Comparison of ENCODE assay signal across 10 cellular contexts in the genomic region with DNA sequence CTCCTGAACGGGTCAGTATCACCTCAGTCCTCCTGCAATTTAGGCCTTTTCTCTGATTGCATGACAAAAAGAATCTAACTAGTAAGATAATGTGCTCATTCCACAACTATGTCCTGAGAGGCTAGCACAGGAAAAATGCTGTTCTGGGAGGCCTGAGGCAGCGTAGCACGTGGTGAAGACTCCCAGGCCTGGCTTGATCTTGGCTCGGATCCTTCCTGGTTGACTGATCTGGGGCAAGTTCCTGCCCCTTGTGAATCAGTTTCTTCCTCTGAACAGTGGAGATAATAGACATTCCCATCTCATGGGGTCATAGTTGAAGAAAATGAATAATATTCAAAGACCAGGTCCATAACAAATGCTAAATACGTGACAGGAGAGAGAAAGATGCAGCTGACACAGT. TPM values are rescaled to one million over a fixed set of nuclear protein-coding genes. Genes with fewer than 3 reads are reported as not detected.
A peak's percentile ranks its signal among the peaks of the same experiment; 100 is the strongest.
DNase-seq lines count a peak whose midpoint lies in the region; TF ChIP-seq lines count a peak whose summit lies in the region.
"Had no signal": no experiment of that assay in that cellular context is flagged by ENCODE, and none has a peak within 500 bp of the region (broad histone marks: within the 10 kb centered on the region; RNA-seq: fewer than 3 reads in every experiment).

No MANE protein-coding gene starts in this region.

- H2BK120ac ChIP-seq in mesenchymal stem cell (ENCODE audit: low read depth, low read length), result no peak overlapping the region

- no peak overlapping the region for H3K23ac ChIP-seq in mesenchymal stem cell (ENCODE audit: low read length in 2 of 2)

- H3K27ac ChIP-seq in mesenchymal stem cell (ENCODE audit: low read length, poor library complexity, severe bottlenecking) (peak overlapping the region; percentile 87), vagina (peak overlapping the region; percentile 72)

- H3K36me3 Mint-ChIP-seq in activated T-cell treated with anti-CD3 and anti-CD28 coated beads, Interleukin-2, amount 50 U/mL, for 24 hours (ENCODE audit: low read depth), result no peaks in the 10 kb centered on the region
- no peaks in the 10 kb centered on the region for H3K36me3 Mint-ChIP-seq in CD14-positive monocyte
- H3K36me3 Mint-ChIP-seq: IgD-negative memory B cell had no signal

- H3K4ac ChIP-seq in mesenchymal stem cell (ENCODE audit: low read depth in 1 of 2, low read length in 2 of 2), result no peak overlapping the region

- peak overlapping the region in 1 of 2 experiments; percentile 16 for H3K18ac ChIP-seq in mesenchymal stem cell (ENCODE audit: low read depth in 1 of 2, low read length in 2 of 2)

- TF ChIP-seq CTCF in choroid plexus epithelial cell (conservative IDR thresholded peaks at IDR 0.05; ENCODE audit: low read depth, low read length), result no peak
- no peak for TF ChIP-seq CTCF in vagina (IDR thresholded peaks at IDR 0.05)
- TF ChIP-seq CTCF in CD14-positive monocyte (IDR thresholded peaks at IDR 0.05), result no peak

- H3K36me3 ChIP-seq in mesenchymal stem cell (ENCODE audit: control insufficient read depth in 1 of 2, insufficient read depth in 2 of 2, low read depth in 1 of 2, low read length in 2 of 2), result no peaks in the 10 kb centered on the region
- H3K36me3 ChIP-seq in vagina, result no peaks in the 10 kb centered on the region

- no peak overlapping the region for H4K91ac ChIP-seq in mesenchymal stem cell (ENCODE audit: low read length)

- no peak overlapping the region for H2AFZ ChIP-seq in mesenchymal stem cell (ENCODE audit: low read depth, low read length)

- H3K14ac ChIP-seq in mesenchymal stem cell (ENCODE audit: low read length in 2 of 2), result no peak overlapping the region

- H2BK15ac ChIP-seq in mesenchymal stem cell (ENCODE audit: low read depth, poor library complexity, severe bottlenecking), result no peak overlapping the region

- no peaks in the 10 kb centered on the region for H3K27me3 Mint-ChIP-seq in activated T-cell treated with anti-CD3 and anti-CD28 coated beads, Interleukin-2, amount 50 U/mL, for 24 hours
- H3K27me3 Mint-ChIP-seq in CD14-positive monocyte (ENCODE audit: low read depth in 3 of 3), result peaks cover 7 to 9% (median 8%) of the 10 kb centered on the region in 3 donors

- intact Hi-C loops in vagina (cut with DNase I), result no loop called here
- intact Hi-C loops in CD14-positive monocyte (cut with micrococcal nuclease), result no loop called here

- TF ChIP-seq POLR2A in vagina (IDR thresholded peaks at IDR 0.05), result no peak

- WGBS in mesenchymal stem cell, result 18% methylated on average over 4 of the region's 5 CpGs

- H3K27me3 ChIP-seq in mesenchymal stem cell (ENCODE audit: control insufficient read depth in 1 of 2, insufficient read depth in 1 of 2, low read length in 2 of 2), result no peaks in the 10 kb centered on the region
- H3K27me3 ChIP-seq in vagina, result no peaks in the 10 kb centered on the region

- peak overlapping the region; percentile 58 for H4K8ac ChIP-seq in mesenchymal stem cell (ENCODE audit: low read length)

- H3K4me2 ChIP-seq in mesenchymal stem cell (ENCODE audit: low read length, poor library complexity, severe bottlenecking), result no peak overlapping the region

- no peak for DNase-seq in activated T-cell treated with anti-CD3 and anti-CD28 coated beads, Interleukin-2, amount 50 U/mL, for 24 hours
- no peak for DNase-seq in activated T-cell treated with anti-CD3 and anti-CD28 coated beads, Interleukin-2, amount 50 U/mL, for 48 hours
- DNase-seq in choroid plexus epithelial cell (ENCODE audit: low read depth), result peak; percentile 92
- DNase-seq in mesenchymal stem cell, result peak; percentile 73
- no peak for DNase-seq in vagina (ENCODE audit: extremely low spot score in 2 of 2)
- DNase-seq in NCI-H524 (lab: John Stamatoyannopoulos, UW), result no peak
- DNase-seq in CD14-positive monocyte (ENCODE audit: low spot score), result no peak
- DNase-seq in globus pallidus (ENCODE audit: low spot score), result no peak

- peak overlapping the region; percentile 0 for H3K27ac Mint-ChIP-seq in activated T-cell treated with anti-CD3 and anti-CD28 coated beads, Interleukin-2, amount 50 U/mL, for 24 hours
- H3K27ac Mint-ChIP-seq in CD14-positive monocyte, result no peak overlapping the region
- H3K27ac Mint-ChIP-seq: IgD-negative memory B cell had no signal

- H3K79me1 ChIP-seq in mesenchymal stem cell (replicated peaks; ENCODE audit: low read length, poor library complexity, severe bottlenecking), result no peaks in the 10 kb centered on the region

- H3K9ac ChIP-seq in mesenchymal stem cell (ENCODE audit: low read length), result peak overlapping the region; percentile 75

- H2AK5ac ChIP-seq in mesenchymal stem cell (ENCODE audit: low read length, severe bottlenecking), result no peak overlapping the region

- no peak overlapping the region for H3K4me3 Mint-ChIP-seq in activated T-cell treated with anti-CD3 and anti-CD28 coated beads, Interleukin-2, amount 50 U/mL, for 24 hours
- H3K4me3 Mint-ChIP-seq in CD14-positive monocyte, result no peak overlapping the region

- H3K9me3 ChIP-seq in mesenchymal stem cell (ENCODE audit: control insufficient read depth, low read length), result no peaks in the 10 kb centered on the region
- H3K9me3 ChIP-seq in vagina, result no peaks in the 10 kb centered on the region

- H2BK5ac ChIP-seq in mesenchymal stem cell (ENCODE audit: low read depth, low read length, poor library complexity, severe bottlenecking), result no peak overlapping the region

- peaks cover 13% of the 10 kb centered on the region for H3K4me1 ChIP-seq in mesenchymal stem cell (ENCODE audit: control insufficient read depth, insufficient read depth, low read depth, low read length)
- H3K4me1 ChIP-seq in vagina, result no peaks in the 10 kb centered on the region

- H2BK12ac ChIP-seq in mesenchymal stem cell (ENCODE audit: low read length in 2 of 2), result no peak overlapping the region

- no peak overlapping the region for H3K4me3 ChIP-seq in choroid plexus epithelial cell (ENCODE audit: low read depth, low read length)
- H3K4me3 ChIP-seq in mesenchymal stem cell (ENCODE audit: insufficient read depth in 1 of 2, low read depth in 1 of 2, low read length in 2 of 2), result no peak overlapping the region
- H3K4me3 ChIP-seq in vagina, result no peak overlapping the region

- H3K4me1 Mint-ChIP-seq in activated T-cell treated with anti-CD3 and anti-CD28 coated beads, Interleukin-2, amount 50 U/mL, for 24 hours (ENCODE audit: low read depth), result peaks cover 23% of the 10 kb centered on the region
- peaks cover 4% of the 10 kb centered on the region for H3K4me1 Mint-ChIP-seq in CD14-positive monocyte

- no peaks in the 10 kb centered on the region for H3K9me3 Mint-ChIP-seq in activated T-cell treated with anti-CD3 and anti-CD28 coated beads, Interleukin-2, amount 50 U/mL, for 24 hours
- peaks cover 0 to 5% (median 0%) of the 10 kb centered on the region in 7 donors for H3K9me3 Mint-ChIP-seq in CD14-positive monocyte
- H3K9me3 Mint-ChIP-seq: IgD-negative memory B cell had no signal

RNA-seq across cellular contexts. Expression of a gene that starts 12.3 kb away (rescaled TPM):
- 0.43 TPM for polyA plus RNA-seq in mesenchymal stem cell (2013, experiment 1 of 2)
- polyA plus RNA-seq in mesenchymal stem cell (2013, experiment 2 of 2), result 0.44 TPM
- 11.5 TPM for total RNA-seq in vagina
- not detected for polyA plus RNA-seq in CD14-positive monocyte
- total RNA-seq: H4 had no signal

Comparison
In these comparisons a context has a peak if more than half of its experiments do, and no peak if none do; other contexts are left out.
1. DNase-seq: peak in choroid plexus epithelial cell (single experiment) and mesenchymal stem cell (single experiment); none in activated T-cell treated with anti-CD3 and anti-CD28 coated beads, Interleukin-2, amount 50 U/mL, for 24 hours (single experiment), activated T-cell treated with anti-CD3 and anti-CD28 coated beads, Interleukin-2, amount 50 U/mL, for 48 hours (0 of 2), vagina (0 of 2), NCI-H524 (0 of 2), CD14-positive monocyte (single experiment) and globus pallidus (single experiment).